15 cellular contexts compared by ENCODE assay signal in the genomic region with DNA sequence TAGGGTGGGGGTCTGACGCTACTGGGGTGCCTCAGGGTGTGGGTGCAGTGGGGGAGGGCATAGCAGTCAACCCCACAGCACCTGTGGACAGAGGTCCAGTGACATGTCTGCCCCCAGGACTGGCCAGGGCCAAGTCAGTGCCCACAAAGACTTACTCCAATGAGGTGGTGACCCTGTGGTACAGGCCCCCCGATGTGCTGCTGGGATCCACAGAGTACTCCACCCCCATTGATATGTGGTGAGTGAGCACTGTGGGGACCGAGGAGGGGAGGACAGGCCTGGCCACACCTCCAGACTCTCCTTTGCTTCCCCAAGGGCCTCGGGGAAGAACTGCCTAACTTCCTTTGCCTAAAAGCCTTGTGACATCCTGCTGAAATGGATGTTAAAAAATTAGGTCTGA. TPM values are rescaled to one million over a fixed set of nuclear protein-coding genes. Genes with fewer than 3 reads are reported as not detected.
A peak's percentile ranks its signal among the peaks of the same experiment; 100 is the strongest.
DNase-seq lines count a peak whose midpoint lies in the region; ATAC-seq and TF ChIP-seq lines count a peak whose summit lies in the region.
"Had no signal": no experiment of that assay in that cellular context is flagged by ENCODE, and none has a peak within 500 bp of the region (broad histone marks: within the 10 kb centered on the region; RNA-seq: fewer than 3 reads in every experiment).

No MANE protein-coding gene starts in this region.

- intact Hi-C loops in tibial artery (cut with DNase I; ENCODE audit: low total_unique reads) = loop anchor here (5.0 kb wide), 1 partner anchor 129 kb away; no protein-coding TSS in a partner anchor

- peaks cover 15% of the 10 kb centered on the region for H3K4me1 Mint-ChIP-seq in HFFc6 (ENCODE audit: low read depth)
- H3K4me1 Mint-ChIP-seq in central memory CD8-positive, alpha-beta T cell = peaks cover 10% of the 10 kb centered on the region

- peak overlapping the region; percentile 80; the same call in 1 of the 2 replicates for H3K4me3 Mint-ChIP-seq in HFFc6
- no peak overlapping the region for H3K4me3 Mint-ChIP-seq in central memory CD8-positive, alpha-beta T cell
- H3K4me3 Mint-ChIP-seq: CD4-positive, CD25-positive, alpha-beta regulatory T cell had no signal

- H3K4me3 ChIP-seq in H7 (ENCODE audit: insufficient read depth, low read depth, low read length) (no peak overlapping the region), tibial artery (no peak overlapping the region)

- H3K9me3 ChIP-seq in tibial artery = no peaks in the 10 kb centered on the region
- H3K9me3 ChIP-seq: BE2C, HAP-1 had no signal

- DNase-seq in H7 (peak; percentile 40), HFFc6 (no peak), substantia nigra (lab: John Stamatoyannopoulos, UW) (no peak), caudate nucleus (lab: John Stamatoyannopoulos, UW) (no peak), tibial artery (no peak)
- no peak for DNase-seq in central memory CD8-positive, alpha-beta T cell (ENCODE audit: low spot score in 2 of 2)
- DNase-seq: ACHN; BE2C; C1 segment of cervical spinal cord; CD4-positive, CD25-positive, alpha-beta regulatory T cell; CD8-positive, alpha-beta memory T cell; COR-L47; DMS 273 treated with DMSO at 0.1 percent for 48 hours; GOT3 had no signal

- H3K4me1 ChIP-seq in tibial artery = peaks cover 0 to 9% (median 2%) of the 10 kb centered on the region in 4 donors

- no peak overlapping the region for H3K27ac Mint-ChIP-seq in HFFc6
- H3K27ac Mint-ChIP-seq in central memory CD8-positive, alpha-beta T cell (ENCODE audit: low read depth) = peak overlapping the region; percentile 74
- H3K27ac Mint-ChIP-seq: CD4-positive, CD25-positive, alpha-beta regulatory T cell; CD8-positive, alpha-beta memory T cell had no signal

- no peaks in the 10 kb centered on the region for H3K9me3 Mint-ChIP-seq in HFFc6
- H3K9me3 Mint-ChIP-seq in central memory CD8-positive, alpha-beta T cell = no peaks in the 10 kb centered on the region
- H3K9me3 Mint-ChIP-seq: CD4-positive, CD25-positive, alpha-beta regulatory T cell; CD8-positive, alpha-beta memory T cell had no signal

- H3K27me3 ChIP-seq in H7 (ENCODE audit: control insufficient read depth, insufficient read depth, low read length) = no peaks in the 10 kb centered on the region
- no peaks in the 10 kb centered on the region for H3K27me3 ChIP-seq in tibial artery
- H3K27me3 ChIP-seq: BE2C had no signal

- H3K27ac ChIP-seq in substantia nigra (ENCODE audit: low read depth, low read length, poor library complexity, severe bottlenecking) (peak overlapping the region; percentile 75), caudate nucleus (ENCODE audit: low read depth, low read length) (no peak overlapping the region), tibial artery (no peak overlapping the region)

- peaks cover 9% of the 10 kb centered on the region for H3K27me3 Mint-ChIP-seq in HFFc6 (ENCODE audit: insufficient read depth)
- peaks cover 8% of the 10 kb centered on the region for H3K27me3 Mint-ChIP-seq in central memory CD8-positive, alpha-beta T cell

- no peak for TF ChIP-seq CTCF in HFFc6 (IDR thresholded peaks at IDR 0.05)
- no peak for TF ChIP-seq CTCF in tibial artery (IDR thresholded peaks at IDR 0.05)

- H3K36me3 ChIP-seq in H7 (replicated peaks; ENCODE audit: control insufficient read depth, insufficient read depth, low read length) (peaks cover 9% of the 10 kb centered on the region), tibial artery (peaks cover 44 to 87% (median 56%) of the 10 kb centered on the region in 3 donors)
- H3K36me3 ChIP-seq: BE2C, HAP-1 had no signal

- no peaks in the 10 kb centered on the region for H3K36me3 Mint-ChIP-seq in HFFc6 (ENCODE audit: low read depth)
- no peaks in the 10 kb centered on the region for H3K36me3 Mint-ChIP-seq in central memory CD8-positive, alpha-beta T cell (ENCODE audit: insufficient read depth)
- H3K36me3 Mint-ChIP-seq: CD4-positive, CD25-positive, alpha-beta regulatory T cell; CD8-positive, alpha-beta memory T cell had no signal

- no peak for ATAC-seq in central memory CD8-positive, alpha-beta T cell (replicated peaks; ENCODE audit: extremely low read depth, poor library complexity, severe bottlenecking)

RNA-seq across cellular contexts. Expression of a gene that starts 23.5 kb away (rescaled TPM):
- 48.3 and 52.0 TPM in 2 replicates for total RNA-seq in H7 (2014; rRNA removed; shearing (Covaris generic))
- 1 to 10 TPM in 4 of 6 experiments, under 1 TPM in 2; 0.33 to 2.9 (median 1.7) TPM for total RNA-seq in HFFc6 (2021; fragmentation: NEBNext Ultra II Directional; extraction: Animal tissue kit (Norgen Biotek cat#: 25700))

Comparison
In these comparisons a context has a peak if more than half of its experiments do, and no peak if none do; other contexts are left out.
1. RNA of a gene that starts 23.5 kb away (total RNA-seq): 48.3 to 52.0 TPM in H7; 0.33 to 2.9 TPM in HFFc6; every median in the first group is over 10 times any median in the second.